ENCODE assay signal across 8 cellular contexts in the genomic region with DNA sequence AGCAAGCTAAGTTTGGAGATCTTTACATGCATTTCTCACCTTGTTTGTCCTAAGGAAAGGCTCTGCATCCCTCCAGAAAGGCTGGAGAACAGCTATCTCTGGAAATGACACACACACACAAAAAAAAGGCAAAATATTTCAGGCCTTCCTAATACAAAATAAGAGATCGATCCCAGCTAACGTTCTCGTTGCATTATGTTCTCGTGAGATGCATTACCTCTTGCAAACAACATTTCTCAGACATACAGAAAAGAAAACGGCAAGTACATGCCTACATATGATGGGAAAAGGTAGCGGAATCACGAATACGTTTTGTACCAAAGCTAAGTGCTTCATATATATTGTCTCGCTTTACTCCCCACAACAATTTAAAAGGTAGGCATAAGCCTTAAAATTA. TPM values are rescaled to one million over a fixed set of nuclear protein-coding genes. Genes with fewer than 3 reads are reported as not detected.
DNase-seq lines count a peak whose midpoint lies in the region; ATAC-seq and TF ChIP-seq lines count a peak whose summit lies in the region.

No MANE protein-coding gene starts in this region.

- TF ChIP-seq POLR2A in gastroesophageal sphincter (IDR thresholded peaks at IDR 0.05) (no peak), spleen (IDR thresholded peaks at IDR 0.05) (no peak)

- DNase-seq in heart right ventricle: no peak
- DNase-seq in left ventricle myocardium superior: no peak
- DNase-seq in SJSA1 (ENCODE audit: low read depth in 1 of 2, low spot score in 2 of 2): no peak
- no peak for DNase-seq in spleen
- no peak for DNase-seq in LoVo (ENCODE audit: low spot score)
- DNase-seq in stimulated activated naive CD4-positive, alpha-beta T cell (lab: John Stamatoyannopoulos, UW): no peak

- H3K9me3 ChIP-seq in heart right ventricle: no peaks in the 10 kb centered on the region
- no peaks in the 10 kb centered on the region for H3K9me3 ChIP-seq in SJSA1 (replicated peaks)
- H3K9me3 ChIP-seq in gastroesophageal sphincter: no peaks in the 10 kb centered on the region
- no peaks in the 10 kb centered on the region for H3K9me3 ChIP-seq in spleen

- ATAC-seq in heart right ventricle (peak in 1 of 8 donors; percentile 2), left ventricle myocardium superior (no peak), gastroesophageal sphincter (no peak), HG03571 (IDR thresholded peaks at IDR 0.05; ENCODE audit: unreplicated experiment) (no peak)

- intact Hi-C loops in heart right ventricle (cut with DNase I) (loop anchor here in 3 of 10 donors (2.0 to 10.0 kb wide), 4 partner anchors 61 to 795 kb away; a partner anchor contains a TSS), left ventricle myocardium superior (cut with micrococcal nuclease) (no loop called here), spleen (cut with DNase I; ENCODE audit: low total_unique reads) (no loop called here)

- no peak for TF ChIP-seq CTCF in heart right ventricle (IDR thresholded peaks at IDR 0.05)
- no peak for TF ChIP-seq CTCF in gastroesophageal sphincter (IDR thresholded peaks at IDR 0.05)
- no peak for TF ChIP-seq CTCF in spleen (IDR thresholded peaks at IDR 0.05 in 8 of 11, conservative IDR thresholded peaks at IDR 0.05 in 3 of 11)

- H3K27ac ChIP-seq in heart right ventricle (peak overlapping the region in 9 of 10 donors; percentile 8 to 84 (median 46)), SJSA1 (peak overlapping the region; percentile 26), gastroesophageal sphincter (peak overlapping the region; percentile 48 to 74 (median 64)), spleen (peak overlapping the region; percentile 30 to 82 (median 67))

- no peak for TF ChIP-seq EP300 in gastroesophageal sphincter (IDR thresholded peaks at IDR 0.05)

- 1 to 3% methylated on average over 9 of the region's 9 CpGs for WGBS in heart right ventricle, 2 donors
- 1 to 5% methylated on average over 9 of the region's 9 CpGs for WGBS in gastroesophageal sphincter (ENCODE audit: low coverage in 1 of 2), 2 donors
- WGBS in spleen, 5 donors: 4 to 9% (median 6%) methylated on average over 9 of the region's 9 CpGs

- H3K4me1 ChIP-seq in heart right ventricle (peaks cover 0 to 29% (median 23%) of the 10 kb centered on the region in 9 donors), SJSA1 (replicated peaks) (peaks cover 5% of the 10 kb centered on the region), gastroesophageal sphincter (peaks cover 0 to 22% (median 0%) of the 10 kb centered on the region in 3 donors), spleen (peaks cover 5 to 45% (median 21%) of the 10 kb centered on the region in 6 donors)

- H3K27me3 ChIP-seq in heart right ventricle (no peaks in the 10 kb centered on the region), SJSA1 (replicated peaks) (no peaks in the 10 kb centered on the region), gastroesophageal sphincter (no peaks in the 10 kb centered on the region), spleen (replicated peaks in 1 of 7) (no peaks in the 10 kb centered on the region)

- H3K36me3 ChIP-seq in heart right ventricle: peaks cover 0 to 28% (median 0%) of the 10 kb centered on the region in 9 donors
- H3K36me3 ChIP-seq in SJSA1: peaks cover 6% of the 10 kb centered on the region
- H3K36me3 ChIP-seq in gastroesophageal sphincter: peaks cover 0 to 9% of the 10 kb centered on the region in 2 donors
- H3K36me3 ChIP-seq in spleen: peaks cover 0 to 34% (median 4%) of the 10 kb centered on the region in 6 donors

- H3K4me3 ChIP-seq in heart right ventricle (peak overlapping the region; percentile 59 to 91 (median 80)), SJSA1 (peak overlapping the region; percentile 55), gastroesophageal sphincter (peak overlapping the region; percentile 63 to 99), spleen (peak overlapping the region; percentile 56 to 89 (median 72))

RNA-seq across cellular contexts. Expression of a gene that starts 0.5 kb away (rescaled TPM):
- total RNA-seq in heart right ventricle (1 to 10 TPM; 5.9 to 9.9 (median 7.1) TPM), left ventricle myocardium superior (10.1 TPM), gastroesophageal sphincter (10 to 100 TPM in 1 of 4 donors, 1 to 10 TPM in 3; 4.4 to 12.5 (median 7.1) TPM), spleen (10 to 100 TPM; 13.0 to 20.1 (median 16.3) TPM)
- polyA plus RNA-seq in heart right ventricle (1 to 10 TPM; 5.2 to 8.3 TPM), spleen (10 to 100 TPM; 11.6 to 12.1 (median 11.7) TPM)
- total RNA-seq in SJSA1 (2014; rRNA removed; shearing (Covaris generic)): 9.9 and 14.7 TPM in 2 replicates
